In the genomic region with DNA sequence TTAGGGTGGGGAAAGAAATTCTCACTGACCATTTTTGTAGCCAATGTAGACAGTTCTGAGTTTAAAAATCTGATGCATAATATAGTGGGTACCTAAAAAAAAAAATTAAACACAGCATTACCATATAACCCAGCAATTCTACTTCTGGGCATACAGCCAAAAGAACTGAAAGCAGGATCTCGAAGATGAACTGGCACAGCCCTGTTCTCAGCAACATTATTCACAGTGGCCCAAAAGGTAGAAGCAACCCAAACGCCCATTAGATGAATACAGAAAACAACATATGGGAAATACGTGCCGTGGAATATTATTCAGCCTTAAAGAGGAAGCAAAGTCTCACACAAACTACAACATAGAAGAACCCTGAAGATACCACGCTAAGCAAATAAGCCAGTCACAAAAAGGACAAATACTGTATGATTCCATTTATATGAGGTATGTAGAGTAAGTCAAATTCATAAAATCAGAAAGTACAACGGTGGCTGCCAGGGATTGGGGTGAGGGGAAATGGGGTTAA, we compare ENCODE assay signal across 12 cellular contexts. TPM values are rescaled to one million over a fixed set of nuclear protein-coding genes. Genes with fewer than 3 reads are reported as not detected.
DNase-seq lines count a peak whose midpoint lies in the region; ATAC-seq and TF ChIP-seq lines count a peak whose summit lies in the region.
"Had no signal": no experiment of that assay in that cellular context is flagged by ENCODE, and none has a peak within 500 bp of the region (broad histone marks: within the 10 kb centered on the region; RNA-seq: fewer than 3 reads in every experiment).

No MANE protein-coding gene starts in this region.

- H3K27me3 ChIP-seq in muscle layer of duodenum (ENCODE audit: low read depth, low read length) = no peaks in the 10 kb centered on the region

- H3K4me3 ChIP-seq in cardiac fibroblast (replicated peaks in 1 of 2; ENCODE audit: low read depth in 2 of 2, low read length in 2 of 2) (no peak overlapping the region), muscle layer of duodenum (ENCODE audit: low read depth in 1 of 2, low read length in 2 of 2) (peak overlapping the region; percentile 1 to 18), mucosa of descending colon (no peak overlapping the region)

- TF ChIP-seq CTCF in cardiac fibroblast (IDR thresholded peaks at IDR 0.05; ENCODE audit: low read depth, low read length) (no peak), mucosa of descending colon (IDR thresholded peaks at IDR 0.05) (no peak), RWPE1 (conservative IDR thresholded peaks at IDR 0.05; ENCODE audit: low read depth) (no peak)

- no peaks in the 10 kb centered on the region for H3K36me3 ChIP-seq in muscle layer of duodenum (ENCODE audit: control insufficient read depth in 1 of 2, insufficient read depth in 2 of 2, low read length in 2 of 2)
- H3K36me3 ChIP-seq in mucosa of descending colon (ENCODE audit: low read depth) = no peaks in the 10 kb centered on the region

- peak; percentile 78 for DNase-seq in DMS79 treated with DMSO at 0.1 percent for 48 hours (lab: John Stamatoyannopoulos, UW)
- DNase-seq in NCI-H2171 (lab: John Stamatoyannopoulos, UW) = peak; percentile 30
- peak; percentile 43 to 59 for DNase-seq in cardiac fibroblast (ENCODE audit: low read depth in 2 of 2)
- no peak for DNase-seq in NCI-H526 (lab: John Stamatoyannopoulos, UW)
- no peak for DNase-seq in head of caudate nucleus
- no peak for DNase-seq in mucosa of descending colon
- DNase-seq in RWPE1 (ENCODE audit: low spot score) = no peak
- DNase-seq: activated naive CD4-positive, alpha-beta T cell treated with anti-CD3 and anti-CD28 coated beads, Interleukin-2, amount 50 U/mL, for 16 hours; endodermal cell; stimulated activated CD4-positive, alpha-beta T cell treated with anti-CD3 and anti-CD28 coated beads, Interleukin-1b, Interleukin-23, amount 100 ng/mL, for 48 hours had no signal

- H3K27ac ChIP-seq in muscle layer of duodenum (ENCODE audit: low read length) (peak overlapping the region; percentile 41), RWPE1 (no peak overlapping the region)

- no peak for ATAC-seq in mucosa of descending colon
- ATAC-seq: activated CD4-positive, CD25-positive, alpha-beta regulatory T cell treated with anti-CD3 and anti-CD28 coated beads, Interleukin-2, amount 50 U/mL, for 24 hours had no signal

- POLR2A ChIA-PET in RWPE1 (lab: Yijun Ruan, JAX; ENCODE audit: low non-redundant PET) = no interaction called here

- intact Hi-C loops in head of caudate nucleus (cut with DNase I) (no loop called here), mucosa of descending colon (cut with DNase I, micrococcal nuclease) (no loop called here)

- H3K9me3 ChIP-seq in muscle layer of duodenum (ENCODE audit: control insufficient read depth in 1 of 2, low read length in 2 of 2) (no peaks in the 10 kb centered on the region), mucosa of descending colon (no peaks in the 10 kb centered on the region)

- H3K4me1 ChIP-seq in muscle layer of duodenum (ENCODE audit: control insufficient read depth in 1 of 2, insufficient read depth in 2 of 2, low read length in 2 of 2) = peaks cover 4 to 7% of the 10 kb centered on the region in 2 donors
- no peaks in the 10 kb centered on the region for H3K4me1 ChIP-seq in mucosa of descending colon (ENCODE audit: low read depth)

- CTCF ChIA-PET in RWPE1 (lab: Yijun Ruan, JAX) = no interaction called here

RNA-seq across cellular contexts. Expression of gene SIPA1L2, which starts 54.4 kb away (rescaled TPM):
- 10 to 100 TPM; 78.7 to 94.4 (median 79.0) TPM for total RNA-seq in mucosa of descending colon

Comparison
In these comparisons a context has a peak if more than half of its experiments do, and no peak if none do; other contexts are left out.
1. DNase-seq: peak in DMS79 treated with DMSO at 0.1 percent for 48 hours (single experiment), NCI-H2171 (single experiment) and cardiac fibroblast (2 of 2); none in NCI-H526 (0 of 2), head of caudate nucleus (0 of 42), mucosa of descending colon (0 of 3) and RWPE1 (single experiment).
2. H3K4me3 ChIP-seq: peak in muscle layer of duodenum (2 of 2); none in cardiac fibroblast (0 of 2) and mucosa of descending colon (single experiment).